In genomic region chr6:128892079-128892478, GRCh38 we compare ENCODE assay signal across 30 cellular contexts. TPM values are rescaled to one million over a fixed set of nuclear protein-coding genes. Genes with fewer than 3 reads are reported as not detected.
"Had no signal": no experiment of that assay in that cellular context is flagged by ENCODE, and none has a peak within 500 bp of the region (broad histone marks: within the 10 kb centered on the region; RNA-seq: fewer than 3 reads in every experiment).

No MANE protein-coding gene starts in this region.

- H3K4me1 Mint-ChIP-seq: activated naive CD4-positive, alpha-beta T cell treated with anti-CD3 and anti-CD28 coated beads, Interleukin-2, amount 50 U/mL, for 24 hours; activated naive CD8-positive, alpha-beta T cell treated with anti-CD3 and anti-CD28 coated beads, Interleukin-2, amount 10 ng/mL, durations not matched to agents 7 days and 5 days; IgD-negative memory B cell; T-cell had no signal

- H3K27ac Mint-ChIP-seq: activated CD8-positive, alpha-beta T cell treated with anti-CD3 and anti-CD28 coated beads for 36 hours; activated naive CD4-positive, alpha-beta T cell treated with anti-CD3 and anti-CD28 coated beads, Interleukin-2, amount 50 U/mL, for 24 hours; activated naive CD8-positive, alpha-beta T cell treated with anti-CD3 and anti-CD28 coated beads, Interleukin-2, amount 10 ng/mL, durations not matched to agents 7 days and 5 days; activated T-helper 2 cell treated with anti-CD3 and anti-CD28 coated beads, Interferon-gamma antibody, Interleukin-2, Interleukin-4, amounts not matched to agents 10 μg/mL and 5 μg/mL and 100 μg/mL, durations not matched to agents 14 hours and 24 hours and 36 hours; IgD-negative memory B cell; T-cell had no signal

- H3K4me1 ChIP-seq: body of pancreas, breast epithelium had no signal

- H3K36me3 ChIP-seq: breast epithelium, WERI-Rb-1 had no signal

- H3K36me3 Mint-ChIP-seq: activated naive CD4-positive, alpha-beta T cell treated with anti-CD3 and anti-CD28 coated beads, Interleukin-2, amount 50 U/mL, for 24 hours; activated naive CD8-positive, alpha-beta T cell treated with anti-CD3 and anti-CD28 coated beads, Interleukin-2, amount 10 ng/mL, durations not matched to agents 7 days and 5 days; IgD-negative memory B cell; T-cell had no signal

- ATAC-seq: activated CD8-positive, alpha-beta T cell treated with anti-CD3 and anti-CD28 coated beads for 36 hours; body of pancreas; Panc1; SK-N-SH treated with all-trans-retinoic acid at 6 μM for 48 hours; T-cell had no signal

- H3K27me3 Mint-ChIP-seq: activated naive CD4-positive, alpha-beta T cell treated with anti-CD3 and anti-CD28 coated beads, Interleukin-2, amount 50 U/mL, for 24 hours; IgD-negative memory B cell; T-cell had no signal

- H3K4me3 ChIP-seq: body of pancreas, breast epithelium had no signal

- H3K27ac ChIP-seq: body of pancreas, breast epithelium, WERI-Rb-1 had no signal

- H3K9me3 ChIP-seq: body of pancreas, breast epithelium had no signal

- H3K4me3 Mint-ChIP-seq: activated CD8-positive, alpha-beta T cell treated with anti-CD3 and anti-CD28 coated beads for 36 hours; activated naive CD4-positive, alpha-beta T cell treated with anti-CD3 and anti-CD28 coated beads, Interleukin-2, amount 50 U/mL, for 24 hours; activated naive CD8-positive, alpha-beta T cell treated with anti-CD3 and anti-CD28 coated beads, Interleukin-2, amount 10 ng/mL, durations not matched to agents 7 days and 5 days; IgD-negative memory B cell; T-cell had no signal

- DNase-seq: activated CD4-positive, alpha-beta T cell treated with anti-CD3 and anti-CD28 coated beads for 1 hour; activated CD4-positive, alpha-beta T cell treated with anti-CD3 and anti-CD28 coated beads for 48 hours; activated CD4-positive, CD25-positive, alpha-beta regulatory T cell; activated CD8-positive, alpha-beta T cell treated with anti-CD3 and anti-CD28 coated beads for 36 hours; activated gamma-delta T cell; activated naive CD4-positive, alpha-beta T cell treated with Interleukin-2 at 50 U/mL for 16 hours; activated naive CD8-positive, alpha-beta T cell treated with anti-CD3 and anti-CD28 coated beads, Interleukin-2, amount 10 ng/mL, durations not matched to agents 7 days and 5 days; activated T-cell treated with anti-CD3 and anti-CD28 coated beads, Interleukin-2, amount 50 U/mL, for 1 hour; body of pancreas; central memory CD4-positive, alpha-beta T cell; Karpas-422; KBM-7; NCI-H1105; NCI-H1417 treated with DMSO at 0.1 percent for 48 hours; NCI-H1694; NCI-H1930; NCI-H2081 treated with DMSO at 0.1 percent for 48 hours; NCI-H226; NCI-H524 treated with DMSO at 0.1 percent for 48 hours; SIG-M5; T-cell; T-helper 2 cell; T-helper 9 cell; WERI-Rb-1 had no signal

- H3K27me3 ChIP-seq: body of pancreas, breast epithelium had no signal

RNA-seq across cellular contexts. Expression of gene LAMA2, which starts 9.1 kb away (rescaled TPM):
- total RNA-seq: activated naive CD8-positive, alpha-beta T cell treated with anti-CD3 and anti-CD28 coated beads, Interleukin-2, amount 10 ng/mL, durations not matched to agents 7 days and 5 days had no signal
